9 cellular contexts compared by ENCODE assay signal in genomic region chr19:11096210-11096841, GRCh38. TPM values are rescaled to one million over a fixed set of nuclear protein-coding genes. Genes with fewer than 3 reads are reported as not detected.
DNase-seq lines count a peak whose midpoint lies in the region; ATAC-seq and TF ChIP-seq lines count a peak whose summit lies in the region.
"Had no signal": no experiment of that assay in that cellular context is flagged by ENCODE, and none has a peak within 500 bp of the region (broad histone marks: within the 10 kb centered on the region; RNA-seq: fewer than 3 reads in every experiment).

No MANE protein-coding gene starts in this region.

- H3K4me3 Mint-ChIP-seq in activated CD4-positive, alpha-beta memory T cell treated with anti-CD3 and anti-CD28 coated beads for 36 hours: peak overlapping the region; percentile 50

- no peak for TF ChIP-seq CTCF in esophagus squamous epithelium (IDR thresholded peaks at IDR 0.05)

- peak overlapping the region in 2 of 4 donors; percentile 1 to 25 for H3K4me3 ChIP-seq in esophagus squamous epithelium

- POLR2A ChIA-PET in activated CD4-positive, alpha-beta memory T cell treated with anti-CD3 and anti-CD28 coated beads for 36 hours (lab: Charles Lee): interaction anchor here (0.9 to 1.4 kb wide), 4 partner anchors 30 to 136 kb away, joined by 3 read pairs; no protein-coding TSS in a partner anchor

- H3K27me3 ChIP-seq in esophagus squamous epithelium: no peaks in the 10 kb centered on the region

- H3K36me3 ChIP-seq in esophagus squamous epithelium: peaks cover 5 to 65% (median 7%) of the 10 kb centered on the region in 3 donors

- peaks cover 46 to 86% (median 53%) of the 10 kb centered on the region in 3 donors for H3K4me1 ChIP-seq in esophagus squamous epithelium

- CTCF ChIA-PET in activated CD4-positive, alpha-beta memory T cell treated with anti-CD3 and anti-CD28 coated beads for 36 hours (lab: Charles Lee): interaction anchor here (1.8 to 2.7 kb wide), 3 partner anchors 29 to 160 kb away, joined by 7 to 10 read pairs (median 9); no protein-coding TSS in a partner anchor

- H3K27me3 Mint-ChIP-seq in activated CD4-positive, alpha-beta memory T cell treated with anti-CD3 and anti-CD28 coated beads for 36 hours: no peaks in the 10 kb centered on the region

- DNase-seq in activated CD4-positive, alpha-beta memory T cell treated with anti-CD3 and anti-CD28 coated beads for 36 hours: peak; percentile 70
- DNase-seq in esophagus squamous epithelium (lab: John Stamatoyannopoulos, UW): no peak
- no peak for DNase-seq in sciatic nerve (ENCODE audit: low spot score)
- DNase-seq in GM19238 (ENCODE audit: insufficient read length, low spot score): no peak
- no peak for DNase-seq in NCI-H146 (lab: John Stamatoyannopoulos, UW)
- no peak for DNase-seq in Ammon's horn (ENCODE audit: low spot score)

- H3K9me3 ChIP-seq in esophagus squamous epithelium: no peaks in the 10 kb centered on the region

- TF ChIP-seq POLR2A in esophagus squamous epithelium (IDR thresholded peaks at IDR 0.05): no peak

- WGBS in esophagus squamous epithelium, 2 donors: 17 to 18% methylated on average over 10 of the region's 10 CpGs

- H3K9me3 Mint-ChIP-seq in activated CD4-positive, alpha-beta memory T cell treated with anti-CD3 and anti-CD28 coated beads for 36 hours: peaks cover 2% of the 10 kb centered on the region

- peaks cover 58% of the 10 kb centered on the region for H3K4me1 Mint-ChIP-seq in activated CD4-positive, alpha-beta memory T cell treated with anti-CD3 and anti-CD28 coated beads for 36 hours (ENCODE audit: low read depth)

- intact Hi-C loops in activated CD4-positive, alpha-beta memory T cell treated with anti-CD3 and anti-CD28 coated beads for 36 hours (cut with micrococcal nuclease): loop anchor here (1.0 to 10.0 kb wide), 2 partner anchors 60 to 302 kb away; no protein-coding TSS in a partner anchor
- intact Hi-C loops in esophagus squamous epithelium (cut with DNase I): no loop called here
- intact Hi-C loops in sciatic nerve (cut with DNase I): no loop called here

- H3K27ac Mint-ChIP-seq in activated CD4-positive, alpha-beta memory T cell treated with anti-CD3 and anti-CD28 coated beads for 36 hours: peak overlapping the region; percentile 86

- peaks cover 67% of the 10 kb centered on the region for H3K36me3 Mint-ChIP-seq in activated CD4-positive, alpha-beta memory T cell treated with anti-CD3 and anti-CD28 coated beads for 36 hours

- peak overlapping the region; percentile 95 to 100 (median 99) for H3K27ac ChIP-seq in esophagus squamous epithelium
- H3K27ac ChIP-seq: VCaP had no signal

- ATAC-seq in GM18508 (IDR thresholded peaks at IDR 0.05; ENCODE audit: insufficient read depth, unreplicated experiment): peak; percentile 35
- ATAC-seq in HG03108 (IDR thresholded peaks at IDR 0.05; ENCODE audit: unreplicated experiment): peak; percentile 35
- ATAC-seq in sciatic nerve: peak; percentile 42

RNA-seq across cellular contexts. Expression of gene LDLR, which starts 7.1 kb away (rescaled TPM):
- total RNA-seq in activated CD4-positive, alpha-beta memory T cell treated with anti-CD3 and anti-CD28 coated beads for 36 hours: 10 to 100 TPM; 71.3 to 81.6 TPM
- 100 to 1,000 TPM in 3 of 4 donors, 10 to 100 TPM in 1; 58.9 to 207 (median 149) TPM for total RNA-seq in esophagus squamous epithelium
- total RNA-seq in sciatic nerve: 155 TPM

RNA-seq across cellular contexts. Expression of gene SPC24, which starts 59.3 kb away (rescaled TPM):
- 10 to 100 TPM; 64.1 to 70.3 TPM for total RNA-seq in activated CD4-positive, alpha-beta memory T cell treated with anti-CD3 and anti-CD28 coated beads for 36 hours
- total RNA-seq in esophagus squamous epithelium (10 to 100 TPM in 1 of 4 donors, 1 to 10 TPM in 3; 2.9 to 10.9 (median 6.3) TPM), sciatic nerve (1.3 TPM)

Comparison
In these comparisons a context has a peak if more than half of its experiments do, and no peak if none do; other contexts are left out.
1. RNA of gene SPC24, which starts 59.3 kb away (total RNA-seq): 64.1 to 70.3 TPM in activated CD4-positive, alpha-beta memory T cell treated with anti-CD3 and anti-CD28 coated beads for 36 hours; 2.9 to 10.9 TPM in esophagus squamous epithelium and 1.3 TPM in sciatic nerve (single experiment); every median in the first group is over 4 times any median in the second.
2. Peak in every context shown above with its lines, with median percentiles within 50 percentile points of each other: ATAC-seq.